ENCODE assay signal across 1 cellular context in the genomic region with DNA sequence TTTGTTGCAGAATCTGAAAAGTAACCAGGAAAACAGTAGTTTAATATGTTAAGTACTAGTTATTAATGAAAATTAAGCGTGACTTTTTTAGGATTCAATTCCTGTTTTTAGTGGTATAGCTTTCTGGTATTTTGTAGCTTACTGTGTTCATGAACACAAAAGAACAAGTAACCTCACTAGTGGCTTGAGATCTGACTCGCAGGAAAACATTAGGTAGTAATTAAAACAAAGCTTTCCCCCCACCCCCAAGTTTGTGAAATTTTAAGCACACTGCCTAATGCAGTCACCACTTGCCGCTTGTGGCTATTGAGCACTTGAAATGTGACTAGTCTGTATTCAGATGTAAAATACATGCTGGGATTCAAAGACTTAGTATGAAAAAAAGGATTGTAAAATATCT.
TF ChIP-seq lines count a peak whose summit lies in the region.

No MANE protein-coding gene starts in this region.

TF ChIP-seq in GM12878, 131 proteins besides CTCF, POLR2A, EP300 and RAD21 (continued from another document and continues in another):
- TF ChIP-seq, protein P1, sequence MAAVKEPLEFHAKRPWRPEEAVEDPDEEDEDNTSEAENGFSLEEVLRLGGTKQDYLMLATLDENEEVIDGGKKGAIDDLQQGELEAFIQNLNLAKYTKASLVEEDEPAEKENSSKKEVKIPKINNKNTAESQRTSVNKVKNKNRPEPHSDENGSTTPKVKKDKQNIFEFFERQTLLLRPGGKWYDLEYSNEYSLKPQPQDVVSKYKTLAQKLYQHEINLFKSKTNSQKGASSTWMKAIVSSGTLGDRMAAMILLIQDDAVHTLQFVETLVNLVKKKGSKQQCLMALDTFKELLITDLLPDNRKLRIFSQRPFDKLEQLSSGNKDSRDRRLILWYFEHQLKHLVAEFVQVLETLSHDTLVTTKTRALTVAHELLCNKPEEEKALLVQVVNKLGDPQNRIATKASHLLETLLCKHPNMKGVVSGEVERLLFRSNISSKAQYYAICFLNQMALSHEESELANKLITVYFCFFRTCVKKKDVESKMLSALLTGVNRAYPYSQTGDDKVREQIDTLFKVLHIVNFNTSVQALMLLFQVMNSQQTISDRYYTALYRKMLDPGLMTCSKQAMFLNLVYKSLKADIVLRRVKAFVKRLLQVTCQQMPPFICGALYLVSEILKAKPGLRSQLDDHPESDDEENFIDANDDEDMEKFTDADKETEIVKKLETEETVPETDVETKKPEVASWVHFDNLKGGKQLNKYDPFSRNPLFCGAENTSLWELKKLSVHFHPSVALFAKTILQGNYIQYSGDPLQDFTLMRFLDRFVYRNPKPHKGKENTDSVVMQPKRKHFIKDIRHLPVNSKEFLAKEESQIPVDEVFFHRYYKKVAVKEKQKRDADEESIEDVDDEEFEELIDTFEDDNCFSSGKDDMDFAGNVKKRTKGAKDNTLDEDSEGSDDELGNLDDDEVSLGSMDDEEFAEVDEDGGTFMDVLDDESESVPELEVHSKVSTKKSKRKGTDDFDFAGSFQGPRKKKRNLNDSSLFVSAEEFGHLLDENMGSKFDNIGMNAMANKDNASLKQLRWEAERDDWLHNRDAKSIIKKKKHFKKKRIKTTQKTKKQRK (IDR thresholded peaks at IDR 0.05; ENCODE audit: low read depth, low read length) = no peak
- no peak for TF ChIP-seq CHD4 (IDR thresholded peaks at IDR 0.05)
- TF ChIP-seq ZNF217 (IDR thresholded peaks at IDR 0.05) = peak; percentile 93
- TF ChIP-seq IRF4 (IDR thresholded peaks at IDR 0.05; ENCODE audit: low read depth, low read length) = peak; percentile 63; the same call in 1 of the 2 replicates
- TF ChIP-seq NBN (IDR thresholded peaks at IDR 0.05) = peak; percentile 87
- TF ChIP-seq BCL11A (IDR thresholded peaks at IDR 0.05; ENCODE audit: low read depth, low read length) = peak; percentile 83
- TF ChIP-seq, protein P2, sequence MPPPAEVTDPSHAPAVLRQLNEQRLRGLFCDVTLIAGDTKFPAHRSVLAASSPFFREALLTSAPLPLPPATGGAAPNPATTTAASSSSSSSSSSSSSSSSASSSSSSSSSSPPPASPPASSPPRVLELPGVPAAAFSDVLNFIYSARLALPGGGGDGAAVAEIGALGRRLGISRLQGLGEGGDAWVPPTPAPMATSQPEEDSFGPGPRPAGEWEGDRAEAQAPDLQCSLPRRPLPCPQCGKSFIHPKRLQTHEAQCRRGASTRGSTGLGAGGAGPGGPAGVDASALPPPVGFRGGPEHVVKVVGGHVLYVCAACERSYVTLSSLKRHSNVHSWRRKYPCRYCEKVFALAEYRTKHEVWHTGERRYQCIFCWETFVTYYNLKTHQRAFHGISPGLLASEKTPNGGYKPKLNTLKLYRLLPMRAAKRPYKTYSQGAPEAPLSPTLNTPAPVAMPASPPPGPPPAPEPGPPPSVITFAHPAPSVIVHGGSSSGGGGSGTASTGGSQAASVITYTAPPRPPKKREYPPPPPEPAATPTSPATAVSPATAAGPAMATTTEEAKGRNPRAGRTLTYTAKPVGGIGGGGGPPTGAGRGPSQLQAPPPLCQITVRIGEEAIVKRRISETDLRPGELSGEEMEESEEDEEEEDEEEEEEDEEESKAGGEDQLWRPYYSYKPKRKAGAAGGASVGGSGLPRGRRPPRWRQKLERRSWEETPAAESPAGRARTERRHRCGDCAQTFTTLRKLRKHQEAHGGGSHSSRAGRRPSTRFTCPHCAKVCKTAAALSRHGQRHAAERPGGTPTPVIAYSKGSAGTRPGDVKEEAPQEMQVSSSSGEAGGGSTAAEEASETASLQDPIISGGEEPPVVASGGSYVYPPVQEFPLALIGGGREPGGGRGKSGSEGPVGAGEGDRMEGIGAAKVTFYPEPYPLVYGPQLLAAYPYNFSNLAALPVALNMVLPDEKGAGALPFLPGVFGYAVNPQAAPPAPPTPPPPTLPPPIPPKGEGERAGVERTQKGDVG (CRISPR knock-in tag; IDR thresholded peaks at IDR 0.05) = no peak
- peak; percentile 55; the same call in 1 of the 2 replicates for TF ChIP-seq ZBED1 (IDR thresholded peaks at IDR 0.05; ENCODE audit: borderline replicate concordance)
- TF ChIP-seq PML (IDR thresholded peaks at IDR 0.05; ENCODE audit: low read length) = peak; percentile 54; the same call in 1 of the 2 replicates
- TF ChIP-seq, protein P3, sequence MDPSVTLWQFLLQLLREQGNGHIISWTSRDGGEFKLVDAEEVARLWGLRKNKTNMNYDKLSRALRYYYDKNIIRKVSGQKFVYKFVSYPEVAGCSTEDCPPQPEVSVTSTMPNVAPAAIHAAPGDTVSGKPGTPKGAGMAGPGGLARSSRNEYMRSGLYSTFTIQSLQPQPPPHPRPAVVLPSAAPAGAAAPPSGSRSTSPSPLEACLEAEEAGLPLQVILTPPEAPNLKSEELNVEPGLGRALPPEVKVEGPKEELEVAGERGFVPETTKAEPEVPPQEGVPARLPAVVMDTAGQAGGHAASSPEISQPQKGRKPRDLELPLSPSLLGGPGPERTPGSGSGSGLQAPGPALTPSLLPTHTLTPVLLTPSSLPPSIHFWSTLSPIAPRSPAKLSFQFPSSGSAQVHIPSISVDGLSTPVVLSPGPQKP (IDR thresholded peaks at IDR 0.05; ENCODE audit: low read depth, low read length) = no peak
- no peak for TF ChIP-seq POLR2AphosphoS5 (IDR thresholded peaks at IDR 0.05; ENCODE audit: low read length)
- 0 out of 2 replicates have a peak, but pooled peaks have one; percentile 20 for TF ChIP-seq TCF12 (IDR thresholded peaks at IDR 0.05; ENCODE audit: low read depth, low read length)
- peak; percentile 94 for TF ChIP-seq SPI1 (IDR thresholded peaks at IDR 0.05; ENCODE audit: borderline replicate concordance, insufficient read depth, low read depth, low read length)
- TF ChIP-seq CHD1 (IDR thresholded peaks at IDR 0.05; ENCODE audit: low read depth, low read length) = no peak
- TF ChIP-seq RAD51 (IDR thresholded peaks at IDR 0.05) = peak; percentile 33; the same call in 1 of the 2 replicates
- 0 out of 2 replicates have a peak, but pooled peaks have one; percentile 20 for TF ChIP-seq PAX5 (IDR thresholded peaks at IDR 0.05; ENCODE audit: borderline replicate concordance, low read depth, low read length)
- peak; percentile 75 for TF ChIP-seq IKZF1 (conservative IDR thresholded peaks at IDR 0.05)
- TF ChIP-seq NFYA (IDR thresholded peaks at IDR 0.05; ENCODE audit: borderline replicate concordance, low read depth, low read length) = no peak
- 0 out of 2 replicates have a peak, but pooled peaks have one; percentile 22 for TF ChIP-seq CHD2 (IDR thresholded peaks at IDR 0.05; ENCODE audit: borderline replicate concordance, low read depth, low read length)
- TF ChIP-seq, protein P4, sequence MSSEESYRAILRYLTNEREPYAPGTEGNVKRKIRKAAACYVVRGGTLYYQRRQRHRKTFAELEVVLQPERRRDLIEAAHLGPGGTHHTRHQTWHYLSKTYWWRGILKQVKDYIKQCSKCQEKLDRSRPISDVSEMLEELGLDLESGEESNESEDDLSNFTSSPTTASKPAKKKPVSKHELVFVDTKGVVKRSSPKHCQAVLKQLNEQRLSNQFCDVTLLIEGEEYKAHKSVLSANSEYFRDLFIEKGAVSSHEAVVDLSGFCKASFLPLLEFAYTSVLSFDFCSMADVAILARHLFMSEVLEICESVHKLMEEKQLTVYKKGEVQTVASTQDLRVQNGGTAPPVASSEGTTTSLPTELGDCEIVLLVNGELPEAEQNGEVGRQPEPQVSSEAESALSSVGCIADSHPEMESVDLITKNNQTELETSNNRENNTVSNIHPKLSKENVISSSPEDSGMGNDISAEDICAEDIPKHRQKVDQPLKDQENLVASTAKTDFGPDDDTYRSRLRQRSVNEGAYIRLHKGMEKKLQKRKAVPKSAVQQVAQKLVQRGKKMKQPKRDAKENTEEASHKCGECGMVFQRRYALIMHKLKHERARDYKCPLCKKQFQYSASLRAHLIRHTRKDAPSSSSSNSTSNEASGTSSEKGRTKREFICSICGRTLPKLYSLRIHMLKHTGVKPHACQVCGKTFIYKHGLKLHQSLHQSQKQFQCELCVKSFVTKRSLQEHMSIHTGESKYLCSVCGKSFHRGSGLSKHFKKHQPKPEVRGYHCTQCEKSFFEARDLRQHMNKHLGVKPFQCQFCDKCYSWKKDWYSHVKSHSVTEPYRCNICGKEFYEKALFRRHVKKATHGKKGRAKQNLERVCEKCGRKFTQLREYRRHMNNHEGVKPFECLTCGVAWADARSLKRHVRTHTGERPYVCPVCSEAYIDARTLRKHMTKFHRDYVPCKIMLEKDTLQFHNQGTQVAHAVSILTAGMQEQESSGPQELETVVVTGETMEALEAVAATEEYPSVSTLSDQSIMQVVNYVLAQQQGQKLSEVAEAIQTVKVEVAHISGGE (CRISPR knock-in tag; IDR thresholded peaks at IDR 0.05) = no peak
- no peak for TF ChIP-seq STAT3 (IDR thresholded peaks at IDR 0.05; ENCODE audit: low read depth, low read length)
- TF ChIP-seq, protein P5, sequence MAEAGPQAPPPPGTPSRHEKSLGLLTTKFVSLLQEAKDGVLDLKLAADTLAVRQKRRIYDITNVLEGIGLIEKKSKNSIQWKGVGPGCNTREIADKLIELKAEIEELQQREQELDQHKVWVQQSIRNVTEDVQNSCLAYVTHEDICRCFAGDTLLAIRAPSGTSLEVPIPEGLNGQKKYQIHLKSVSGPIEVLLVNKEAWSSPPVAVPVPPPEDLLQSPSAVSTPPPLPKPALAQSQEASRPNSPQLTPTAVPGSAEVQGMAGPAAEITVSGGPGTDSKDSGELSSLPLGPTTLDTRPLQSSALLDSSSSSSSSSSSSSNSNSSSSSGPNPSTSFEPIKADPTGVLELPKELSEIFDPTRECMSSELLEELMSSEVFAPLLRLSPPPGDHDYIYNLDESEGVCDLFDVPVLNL (IDR thresholded peaks at IDR 0.05; ENCODE audit: low read depth, low read length) = no peak
- peak; percentile 40 for TF ChIP-seq JUNB (IDR thresholded peaks at IDR 0.05)
- TF ChIP-seq RB1 (IDR thresholded peaks at IDR 0.05; ENCODE audit: borderline replicate concordance) = no peak
- peak; percentile 84 for TF ChIP-seq ZNF24 (IDR thresholded peaks at IDR 0.05)
- TF ChIP-seq ZNF207 (IDR thresholded peaks at IDR 0.05; ENCODE audit: borderline replicate concordance) = peak; percentile 36; the same call in 1 of the 2 replicates
- TF ChIP-seq SMARCA5 (IDR thresholded peaks at IDR 0.05) = 0 out of 2 replicates have a peak, but pooled peaks have one; percentile 60
- TF ChIP-seq, protein P6, sequence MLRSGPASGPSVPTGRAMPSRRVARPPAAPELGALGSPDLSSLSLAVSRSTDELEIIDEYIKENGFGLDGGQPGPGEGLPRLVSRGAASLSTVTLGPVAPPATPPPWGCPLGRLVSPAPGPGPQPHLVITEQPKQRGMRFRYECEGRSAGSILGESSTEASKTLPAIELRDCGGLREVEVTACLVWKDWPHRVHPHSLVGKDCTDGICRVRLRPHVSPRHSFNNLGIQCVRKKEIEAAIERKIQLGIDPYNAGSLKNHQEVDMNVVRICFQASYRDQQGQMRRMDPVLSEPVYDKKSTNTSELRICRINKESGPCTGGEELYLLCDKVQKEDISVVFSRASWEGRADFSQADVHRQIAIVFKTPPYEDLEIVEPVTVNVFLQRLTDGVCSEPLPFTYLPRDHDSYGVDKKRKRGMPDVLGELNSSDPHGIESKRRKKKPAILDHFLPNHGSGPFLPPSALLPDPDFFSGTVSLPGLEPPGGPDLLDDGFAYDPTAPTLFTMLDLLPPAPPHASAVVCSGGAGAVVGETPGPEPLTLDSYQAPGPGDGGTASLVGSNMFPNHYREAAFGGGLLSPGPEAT (IDR thresholded peaks at IDR 0.05; ENCODE audit: low read depth) = peak; percentile 69
- 0 out of 2 replicates have a peak, but pooled peaks have one; percentile 38 for TF ChIP-seq TCF7 (IDR thresholded peaks at IDR 0.05; ENCODE audit: borderline replicate concordance)
- TF ChIP-seq CEBPB (IDR thresholded peaks at IDR 0.05; ENCODE audit: borderline replicate concordance in 1 of 2, low read depth in 2 of 2, low read length in 2 of 2) = peak in 1 of 2 experiments; percentile 39; a peak in 1 of 4 replicates
- TF ChIP-seq TCF3 (IDR thresholded peaks at IDR 0.05; ENCODE audit: borderline replicate concordance, insufficient read depth, low read depth, low read length) = no peak
- TF ChIP-seq, protein P7, sequence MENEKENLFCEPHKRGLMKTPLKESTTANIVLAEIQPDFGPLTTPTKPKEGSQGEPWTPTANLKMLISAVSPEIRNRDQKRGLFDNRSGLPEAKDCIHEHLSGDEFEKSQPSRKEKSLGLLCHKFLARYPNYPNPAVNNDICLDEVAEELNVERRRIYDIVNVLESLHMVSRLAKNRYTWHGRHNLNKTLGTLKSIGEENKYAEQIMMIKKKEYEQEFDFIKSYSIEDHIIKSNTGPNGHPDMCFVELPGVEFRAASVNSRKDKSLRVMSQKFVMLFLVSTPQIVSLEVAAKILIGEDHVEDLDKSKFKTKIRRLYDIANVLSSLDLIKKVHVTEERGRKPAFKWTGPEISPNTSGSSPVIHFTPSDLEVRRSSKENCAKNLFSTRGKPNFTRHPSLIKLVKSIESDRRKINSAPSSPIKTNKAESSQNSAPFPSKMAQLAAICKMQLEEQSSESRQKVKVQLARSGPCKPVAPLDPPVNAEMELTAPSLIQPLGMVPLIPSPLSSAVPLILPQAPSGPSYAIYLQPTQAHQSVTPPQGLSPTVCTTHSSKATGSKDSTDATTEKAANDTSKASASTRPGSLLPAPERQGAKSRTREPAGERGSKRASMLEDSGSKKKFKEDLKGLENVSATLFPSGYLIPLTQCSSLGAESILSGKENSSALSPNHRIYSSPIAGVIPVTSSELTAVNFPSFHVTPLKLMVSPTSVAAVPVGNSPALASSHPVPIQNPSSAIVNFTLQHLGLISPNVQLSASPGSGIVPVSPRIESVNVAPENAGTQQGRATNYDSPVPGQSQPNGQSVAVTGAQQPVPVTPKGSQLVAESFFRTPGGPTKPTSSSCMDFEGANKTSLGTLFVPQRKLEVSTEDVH (IDR thresholded peaks at IDR 0.05; ENCODE audit: low read depth, partially characterized antibody) = no peak
- TF ChIP-seq, protein P8, sequence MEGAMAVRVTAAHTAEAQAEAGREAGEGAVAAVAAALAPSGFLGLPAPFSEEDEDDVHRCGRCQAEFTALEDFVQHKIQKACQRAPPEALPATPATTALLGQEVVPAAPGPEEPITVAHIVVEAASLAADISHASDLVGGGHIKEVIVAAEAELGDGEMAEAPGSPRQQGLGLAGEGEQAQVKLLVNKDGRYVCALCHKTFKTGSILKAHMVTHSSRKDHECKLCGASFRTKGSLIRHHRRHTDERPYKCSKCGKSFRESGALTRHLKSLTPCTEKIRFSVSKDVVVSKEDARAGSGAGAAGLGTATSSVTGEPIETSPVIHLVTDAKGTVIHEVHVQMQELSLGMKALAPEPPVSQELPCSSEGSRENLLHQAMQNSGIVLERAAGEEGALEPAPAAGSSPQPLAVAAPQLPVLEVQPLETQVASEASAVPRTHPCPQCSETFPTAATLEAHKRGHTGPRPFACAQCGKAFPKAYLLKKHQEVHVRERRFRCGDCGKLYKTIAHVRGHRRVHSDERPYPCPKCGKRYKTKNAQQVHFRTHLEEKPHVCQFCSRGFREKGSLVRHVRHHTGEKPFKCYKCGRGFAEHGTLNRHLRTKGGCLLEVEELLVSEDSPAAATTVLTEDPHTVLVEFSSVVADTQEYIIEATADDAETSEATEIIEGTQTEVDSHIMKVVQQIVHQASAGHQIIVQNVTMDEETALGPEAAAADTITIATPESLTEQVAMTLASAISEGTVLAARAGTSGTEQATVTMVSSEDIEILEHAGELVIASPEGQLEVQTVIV (IDR thresholded peaks at IDR 0.05; ENCODE audit: borderline replicate concordance, partially characterized antibody) = no peak
- peak; percentile 78 for TF ChIP-seq GATAD2B (conservative IDR thresholded peaks at IDR 0.05; ENCODE audit: low read depth)
- TF ChIP-seq FOXM1 (IDR thresholded peaks at IDR 0.05; ENCODE audit: low read depth, low read length) = peak; percentile 74
- peak; percentile 58 for TF ChIP-seq MEF2B (IDR thresholded peaks at IDR 0.05; ENCODE audit: partially characterized antibody, poor library complexity, severe bottlenecking)
